ENCODE assay signal across 26 cellular contexts in the genomic region with DNA sequence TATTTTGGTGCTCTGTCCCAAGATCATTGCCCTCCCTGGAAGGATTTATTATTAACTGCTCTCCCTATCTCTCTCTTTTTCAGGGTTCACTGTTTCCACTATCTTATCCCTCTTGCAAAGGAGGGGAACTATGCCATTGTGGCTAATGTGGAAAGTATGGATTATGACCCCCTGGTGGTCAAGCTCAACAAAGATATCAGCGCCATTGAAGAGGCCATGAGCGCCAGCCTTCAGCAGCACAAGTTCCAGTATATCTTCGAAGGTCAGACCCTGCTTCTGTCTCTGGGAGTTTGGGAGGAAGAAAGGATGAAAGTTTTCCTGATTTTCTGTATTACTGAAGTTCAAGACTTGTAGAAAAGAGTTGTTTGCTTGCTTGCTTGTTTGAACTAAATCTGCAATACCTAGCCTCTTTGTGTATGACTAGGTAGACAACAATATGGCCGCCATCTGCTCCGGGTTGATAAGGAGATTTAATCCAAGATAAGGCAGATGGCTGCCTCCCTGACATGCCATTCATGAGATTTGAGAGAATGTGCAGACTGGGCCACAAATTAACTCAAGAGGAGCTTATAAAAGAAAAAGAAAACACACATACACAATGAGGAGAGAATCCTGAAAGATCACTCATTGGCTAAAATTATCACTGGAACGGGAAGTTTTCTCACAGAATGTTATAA.
"Had no signal": no experiment of that assay in that cellular context is flagged by ENCODE, and none has a peak within 500 bp of the region (broad histone marks: within the 10 kb centered on the region; RNA-seq: fewer than 3 reads in every experiment).

No MANE protein-coding gene starts in this region.

- ATAC-seq: activated CD8-positive, alpha-beta T cell treated with anti-CD3 and anti-CD28 coated beads for 36 hours; gastroesophageal sphincter; heart right ventricle; left ventricle myocardium superior; stimulated activated naive CD8-positive, alpha-beta T cell treated with anti-CD3 and anti-CD28 coated beads, Interleukin-15, Interleukin-2, amounts not matched to agents 100 U/mL and 50 U/mL, for 24 hours had no signal

- H3K9me3 ChIP-seq: esophagus muscularis mucosa, gastroesophageal sphincter, heart right ventricle, tibial nerve, vagina had no signal

- H3K27me3 Mint-ChIP-seq: activated CD4-positive, alpha-beta T cell treated with anti-CD3 and anti-CD28 coated beads, Interleukin-2, amount 10 ng/mL, durations not matched to agents 24 days and 14 days; activated CD8-positive, alpha-beta T cell treated with anti-CD3 and anti-CD28 coated beads for 36 hours; activated naive CD8-positive, alpha-beta T cell treated with anti-CD3 and anti-CD28 coated beads, Interleukin-2, amount 10 ng/mL, durations not matched to agents 7 days and 5 days; central memory CD8-positive, alpha-beta T cell; memory B cell had no signal

- H3K36me3 ChIP-seq: brain microvascular endothelial cell, vagina had no signal

- H3K27ac ChIP-seq: brain microvascular endothelial cell, coronary artery, esophagus muscularis mucosa, gastroesophageal sphincter, heart right ventricle, tibial nerve, vagina had no signal

- H3K27me3 ChIP-seq: brain microvascular endothelial cell, esophagus muscularis mucosa, gastroesophageal sphincter, heart right ventricle, tibial nerve, vagina had no signal

- H3K4me1 Mint-ChIP-seq: activated CD4-positive, alpha-beta T cell treated with anti-CD3 and anti-CD28 coated beads, Interleukin-2, amount 10 ng/mL, durations not matched to agents 24 days and 14 days; activated naive CD8-positive, alpha-beta T cell treated with anti-CD3 and anti-CD28 coated beads, Interleukin-2, amount 10 ng/mL, durations not matched to agents 7 days and 5 days; central memory CD8-positive, alpha-beta T cell; immature natural killer cell; memory B cell had no signal

- H3K4me1 ChIP-seq: esophagus muscularis mucosa, gastroesophageal sphincter, tibial nerve, vagina had no signal

- DNase-seq: activated CD4-positive, alpha-beta T cell treated with anti-CD3 and anti-CD28 coated beads, Interleukin-2, amount 10 ng/mL, durations not matched to agents 24 days and 14 days; activated CD8-positive, alpha-beta T cell treated with anti-CD3 and anti-CD28 coated beads for 36 hours; activated naive CD4-positive, alpha-beta T cell treated with Interleukin-2 at 50 U/mL for 16 hours; activated naive CD8-positive, alpha-beta T cell treated with anti-CD3 and anti-CD28 coated beads, Interleukin-2, amount 10 ng/mL, durations not matched to agents 7 days and 5 days; activated T-cell treated with anti-CD3 and anti-CD28 coated beads, Interleukin-2, amount 50 U/mL, for 1 hour; amygdala; brain microvascular endothelial cell; heart right ventricle; immature natural killer cell; kidney glomerular epithelial cell; left ventricle myocardium superior; occipital lobe; posterior cingulate gyrus; retina; stimulated activated CD4-positive, alpha-beta T cell treated with anti-CD3 and anti-CD28 coated beads, Interleukin-1b, Interleukin-23, amount 100 ng/mL, for 48 hours; stimulated activated naive CD8-positive, alpha-beta T cell treated with anti-CD3 and anti-CD28 coated beads, Interleukin-15, Interleukin-2, amounts not matched to agents 100 U/mL and 50 U/mL, for 24 hours; substantia nigra; T1000 had no signal

- H3K4me3 Mint-ChIP-seq: activated CD4-positive, alpha-beta T cell treated with anti-CD3 and anti-CD28 coated beads, Interleukin-2, amount 10 ng/mL, durations not matched to agents 24 days and 14 days; activated CD8-positive, alpha-beta T cell treated with anti-CD3 and anti-CD28 coated beads for 36 hours; activated naive CD8-positive, alpha-beta T cell treated with anti-CD3 and anti-CD28 coated beads, Interleukin-2, amount 10 ng/mL, durations not matched to agents 7 days and 5 days; central memory CD8-positive, alpha-beta T cell; immature natural killer cell; memory B cell had no signal

- H3K27ac Mint-ChIP-seq: activated CD4-positive, alpha-beta T cell treated with anti-CD3 and anti-CD28 coated beads, Interleukin-2, amount 10 ng/mL, durations not matched to agents 24 days and 14 days; activated CD8-positive, alpha-beta T cell treated with anti-CD3 and anti-CD28 coated beads for 36 hours; activated naive CD8-positive, alpha-beta T cell treated with anti-CD3 and anti-CD28 coated beads, Interleukin-2, amount 10 ng/mL, durations not matched to agents 7 days and 5 days; activated T-helper 2 cell treated with anti-CD3 and anti-CD28 coated beads, Interferon-gamma antibody, Interleukin-2, Interleukin-4, amounts not matched to agents 10 μg/mL and 5 μg/mL and 100 μg/mL, durations not matched to agents 14 hours and 24 hours and 36 hours; immature natural killer cell; memory B cell had no signal

- H3K4me3 ChIP-seq: coronary artery, esophagus muscularis mucosa, gastroesophageal sphincter, heart right ventricle, tibial nerve, vagina had no signal

- H3K9me3 Mint-ChIP-seq: activated CD4-positive, alpha-beta T cell treated with anti-CD3 and anti-CD28 coated beads, Interleukin-2, amount 10 ng/mL, durations not matched to agents 24 days and 14 days; activated CD8-positive, alpha-beta T cell treated with anti-CD3 and anti-CD28 coated beads for 36 hours; activated naive CD8-positive, alpha-beta T cell treated with anti-CD3 and anti-CD28 coated beads, Interleukin-2, amount 10 ng/mL, durations not matched to agents 7 days and 5 days; activated T-helper 2 cell treated with anti-CD3 and anti-CD28 coated beads, Interferon-gamma antibody, Interleukin-2, Interleukin-4, amounts not matched to agents 10 μg/mL and 5 μg/mL and 100 μg/mL, durations not matched to agents 14 hours and 24 hours and 36 hours; central memory CD8-positive, alpha-beta T cell; immature natural killer cell; memory B cell had no signal
